ENCODE assay signal across 27 cellular contexts in genomic region chr6:87916446-87916845, GRCh38.
"Had no signal": no experiment of that assay in that cellular context is flagged by ENCODE, and none has a peak within 500 bp of the region (broad histone marks: within the 10 kb centered on the region; RNA-seq: fewer than 3 reads in every experiment).

No MANE protein-coding gene starts in this region.

- H3K4me3 ChIP-seq: cardiac muscle cell, colonic mucosa, esophagus squamous epithelium, left lung, lower lobe of right lung, mucosa of descending colon, right lobe of liver, skin epidermis, stomach, tibial nerve had no signal

- H3K27me3 Mint-ChIP-seq: stimulated activated naive B cell treated with anti-CD40 and anti-IgM and Interleukin-4, amounts not matched to agents 10 μg/mL and 1 μg/mL and 100 μg/mL, for 72 hours had no signal

- H3K9me3 Mint-ChIP-seq: activated naive CD4-positive, alpha-beta T cell treated with anti-CD3 and anti-CD28 coated beads, Interleukin-2, amount 50 U/mL, for 24 hours; activated T-helper 2 cell treated with anti-CD3 and anti-CD28 coated beads, Interferon-gamma antibody, Interleukin-2, Interleukin-4, amounts not matched to agents 10 μg/mL and 5 μg/mL and 100 μg/mL, durations not matched to agents 14 hours and 24 hours and 36 hours; natural killer cell treated with Interleukin-12 subunit alpha and Interleukin-12 subunit beta and Interleukin-15 and Interleukin-18, amount 100 ng/mL, for 72 hours had no signal

- ATAC-seq: activated CD4-positive, alpha-beta T cell treated with anti-CD3 and anti-CD28 coated beads for 36 hours; activated CD8-positive, alpha-beta memory T cell treated with anti-CD3 and anti-CD28 coated beads, Interleukin-2, amount 10 ng/mL, durations not matched to agents 7 days and 5 days; activated CD8-positive, alpha-beta T cell treated with anti-CD3 and anti-CD28 coated beads, Interleukin-2, amount 10 ng/mL, durations not matched to agents 7 days and 5 days; left lung; lower lobe of right lung; mucosa of descending colon; natural killer cell treated with Interleukin-12 subunit alpha and Interleukin-12 subunit beta and Interleukin-15 and Interleukin-18, amount 100 ng/mL, for 72 hours; right lobe of liver; stimulated activated naive B cell treated with anti-CD40 and anti-IgM and Interleukin-4, amounts not matched to agents 10 μg/mL and 1 μg/mL and 100 μg/mL, for 72 hours had no signal

- H3K36me3 Mint-ChIP-seq: activated CD8-positive, alpha-beta memory T cell treated with anti-CD3 and anti-CD28 coated beads, Interleukin-2, amount 10 ng/mL, durations not matched to agents 7 days and 5 days; activated naive CD4-positive, alpha-beta T cell treated with anti-CD3 and anti-CD28 coated beads, Interleukin-2, amount 50 U/mL, for 24 hours; natural killer cell treated with Interleukin-12 subunit alpha and Interleukin-12 subunit beta and Interleukin-15 and Interleukin-18, amount 100 ng/mL, for 72 hours had no signal

- H3K4me1 ChIP-seq: colonic mucosa, esophagus squamous epithelium, left lung, lower lobe of right lung, right lobe of liver, stomach had no signal

- H3K36me3 ChIP-seq: cardiac muscle cell, colonic mucosa, esophagus squamous epithelium, left lung, lower lobe of right lung, right lobe of liver, stomach, tibial nerve had no signal

- H3K9me3 ChIP-seq: colonic mucosa, esophagus squamous epithelium, left lung, lower lobe of right lung, mucosa of descending colon, right lobe of liver had no signal

- H3K27me3 ChIP-seq: cardiac muscle cell, colonic mucosa, left lung, right lobe of liver, stomach, tibial nerve had no signal

- H3K27ac Mint-ChIP-seq: activated CD4-positive, alpha-beta T cell treated with anti-CD3 and anti-CD28 coated beads for 36 hours; activated CD8-positive, alpha-beta memory T cell treated with anti-CD3 and anti-CD28 coated beads, Interleukin-2, amount 10 ng/mL, durations not matched to agents 7 days and 5 days; activated CD8-positive, alpha-beta T cell treated with anti-CD3 and anti-CD28 coated beads, Interleukin-2, amount 10 ng/mL, durations not matched to agents 7 days and 5 days; activated naive CD4-positive, alpha-beta T cell treated with anti-CD3 and anti-CD28 coated beads, Interleukin-2, amount 50 U/mL, for 24 hours; activated T-helper 2 cell treated with anti-CD3 and anti-CD28 coated beads, Interferon-gamma antibody, Interleukin-2, Interleukin-4, amounts not matched to agents 10 μg/mL and 5 μg/mL and 100 μg/mL, durations not matched to agents 14 hours and 24 hours and 36 hours; natural killer cell treated with Interleukin-12 subunit alpha and Interleukin-12 subunit beta and Interleukin-15 and Interleukin-18, amount 100 ng/mL, for 72 hours; stimulated activated naive B cell treated with anti-CD40 and anti-IgM and Interleukin-4, amounts not matched to agents 10 μg/mL and 1 μg/mL and 100 μg/mL, for 72 hours had no signal

- H3K4me1 Mint-ChIP-seq: activated naive CD4-positive, alpha-beta T cell treated with anti-CD3 and anti-CD28 coated beads, Interleukin-2, amount 50 U/mL, for 24 hours had no signal

- DNase-seq: activated CD4-positive, alpha-beta T cell treated with anti-CD3 and anti-CD28 coated beads for 36 hours; activated CD4-positive, CD25-positive, alpha-beta regulatory T cell; activated CD8-positive, alpha-beta memory T cell treated with anti-CD3 and anti-CD28 coated beads, Interleukin-2, amount 10 ng/mL, durations not matched to agents 7 days and 5 days; activated CD8-positive, alpha-beta T cell treated with anti-CD3 and anti-CD28 coated beads, Interleukin-2, amount 10 ng/mL, durations not matched to agents 7 days and 5 days; activated T-cell treated with anti-CD3 and anti-CD28 coated beads, Interleukin-2, amount 50 U/mL, for 48 hours; cerebellar nuclear complex; colonic mucosa; effector CD8-positive, alpha-beta T cell; esophagus squamous epithelium; foreskin melanocyte; left lung; lower lobe of right lung; mesenchymal stem cell; mucosa of descending colon; right lobe of liver; stimulated activated CD4-positive, alpha-beta T cell treated with anti-CD3 and anti-CD28 coated beads, Interleukin-12 subunit alpha, Interleukin-12 subunit beta, amount 100 ng/mL, for 4 hours; stimulated activated CD4-positive, alpha-beta T cell treated with anti-CD3 and anti-CD28 coated beads, Interleukin-4, amount 100 ng/mL, for 4 hours; stimulated activated CD8-positive, alpha-beta memory T cell treated with anti-CD3 and anti-CD28 coated beads, Interleukin-4, amount 100 ng/mL, for 48 hours; stimulated activated naive B cell treated with anti-CD40 and anti-IgM and Interleukin-4, amounts not matched to agents 10 μg/mL and 1 μg/mL and 100 μg/mL, for 72 hours; stomach had no signal

- H3K4me3 Mint-ChIP-seq: activated CD4-positive, alpha-beta T cell treated with anti-CD3 and anti-CD28 coated beads for 36 hours; activated CD8-positive, alpha-beta memory T cell treated with anti-CD3 and anti-CD28 coated beads, Interleukin-2, amount 10 ng/mL, durations not matched to agents 7 days and 5 days; activated CD8-positive, alpha-beta T cell treated with anti-CD3 and anti-CD28 coated beads, Interleukin-2, amount 10 ng/mL, durations not matched to agents 7 days and 5 days; activated naive CD4-positive, alpha-beta T cell treated with anti-CD3 and anti-CD28 coated beads, Interleukin-2, amount 50 U/mL, for 24 hours; natural killer cell treated with Interleukin-12 subunit alpha and Interleukin-12 subunit beta and Interleukin-15 and Interleukin-18, amount 100 ng/mL, for 72 hours; stimulated activated naive B cell treated with anti-CD40 and anti-IgM and Interleukin-4, amounts not matched to agents 10 μg/mL and 1 μg/mL and 100 μg/mL, for 72 hours had no signal

- H3K27ac ChIP-seq: cardiac muscle cell, colonic mucosa, epithelial cell of prostate, esophagus squamous epithelium, left lung, lower lobe of right lung, right lobe of liver, skin epidermis, stomach, tibial nerve had no signal
